26 cellular contexts compared by ENCODE assay signal in genomic region chr1:4713669-4714068, GRCh38.
"Had no signal": no experiment of that assay in that cellular context is flagged by ENCODE, and none has a peak within 500 bp of the region (broad histone marks: within the 10 kb centered on the region; RNA-seq: fewer than 3 reads in every experiment).

No MANE protein-coding gene starts in this region.

- H3K4me3 ChIP-seq: gastrocnemius medialis, heart right ventricle, left ventricle myocardium inferior, lower lobe of right lung, neural progenitor cell, ovary, psoas muscle, sigmoid colon, transverse colon, upper lobe of right lung, uterus had no signal

- DNase-seq: cortex of kidney; effector CD4-positive, alpha-beta T cell; foreskin fibroblast; gastrocnemius medialis; heart right ventricle; hippocampal formation; islet precursor cell; kidney glomerular epithelial cell; left colon; left ventricle myocardium inferior; lower lobe of right lung; ovary; psoas muscle; sigmoid colon; stimulated activated CD4-positive, alpha-beta T cell treated with anti-CD3 and anti-CD28 coated beads, Interleukin-2, amount 100 ng/mL, for 24 hours; stimulated activated CD4-positive, alpha-beta T cell treated with anti-CD3 and anti-CD28 coated beads, Interleukin-4, amount 100 ng/mL, for 24 hours; stimulated activated naive CD4-positive, alpha-beta T cell treated with Interleukin-2 at 50 U/mL for 16 hours; transverse colon; upper lobe of right lung; uterus had no signal

- H3K4me3 Mint-ChIP-seq: nephron; neural progenitor cell; stimulated activated effector memory CD8-positive, alpha-beta T cell treated with anti-CD3 and anti-CD28 coated beads, Interleukin-12 subunit alpha, Interleukin-12 subunit beta, amount 100 ng/mL, for 72 hours had no signal

- ATAC-seq: esophagus mucosa; gastrocnemius medialis; heart right ventricle; left colon; lower lobe of right lung; psoas muscle; right cardiac atrium; stimulated activated effector memory CD8-positive, alpha-beta T cell treated with anti-CD3 and anti-CD28 coated beads, Interleukin-12 subunit alpha, Interleukin-12 subunit beta, amount 100 ng/mL, for 72 hours; upper lobe of right lung had no signal

- H3K4me1 ChIP-seq: gastrocnemius medialis, lower lobe of right lung, psoas muscle, transverse colon, uterus had no signal

- H3K9ac ChIP-seq: neural progenitor cell had no signal

- H3K36me3 ChIP-seq: gastrocnemius medialis, heart right ventricle, left ventricle myocardium inferior, lower lobe of right lung, neural progenitor cell, ovary, sigmoid colon, transverse colon, upper lobe of right lung, uterus had no signal

- H3K9me3 ChIP-seq: gastrocnemius medialis, lower lobe of right lung, ovary, psoas muscle, transverse colon, upper lobe of right lung, uterus had no signal

- H3K27me3 ChIP-seq: ovary, uterus had no signal

- H3K36me3 Mint-ChIP-seq: stimulated activated effector memory CD8-positive, alpha-beta T cell treated with anti-CD3 and anti-CD28 coated beads, Interleukin-12 subunit alpha, Interleukin-12 subunit beta, amount 100 ng/mL, for 72 hours had no signal

- H3K27ac Mint-ChIP-seq: nephron; neural progenitor cell; stimulated activated effector memory CD8-positive, alpha-beta T cell treated with anti-CD3 and anti-CD28 coated beads, Interleukin-12 subunit alpha, Interleukin-12 subunit beta, amount 100 ng/mL, for 72 hours had no signal

- H3K27ac ChIP-seq: epithelial cell of prostate, gastrocnemius medialis, heart right ventricle, left ventricle myocardium inferior, lower lobe of right lung, neural progenitor cell, ovary, psoas muscle, sigmoid colon, transverse colon, upper lobe of right lung, uterus had no signal
